In genomic region chr2:7193457-7193856, GRCh38 we compare ENCODE assay signal across 32 cellular contexts.
"Had no signal": no experiment of that assay in that cellular context is flagged by ENCODE, and none has a peak within 500 bp of the region (broad histone marks: within the 10 kb centered on the region; RNA-seq: fewer than 3 reads in every experiment).

No MANE protein-coding gene starts in this region.

- H3K36me3 ChIP-seq: neural progenitor cell, ovary, spleen, suprapubic skin, thoracic aorta, thyroid gland, tibial nerve, upper lobe of left lung, vagina had no signal

- H3K4me3 ChIP-seq: neural progenitor cell, ovary, psoas muscle, skin epidermis, smooth muscle cell, spleen, suprapubic skin, thoracic aorta, thyroid gland, tibial nerve, upper lobe of left lung, vagina had no signal

- H3K9ac ChIP-seq: neural progenitor cell, parathyroid adenoma had no signal

- DNase-seq: natural killer cell; occipital lobe; ovary; posterior cingulate gyrus; psoas muscle; right cardiac atrium; spleen; stimulated activated CD4-positive, alpha-beta T cell treated with anti-CD3 and anti-CD28 coated beads, Interleukin-12 subunit alpha, Interleukin-12 subunit beta, amount 100 ng/mL, for 4 hours; stimulated activated CD4-positive, alpha-beta T cell treated with anti-CD3 and anti-CD28 coated beads, Interleukin-1b, Interleukin-23, amount 100 ng/mL, for 48 hours; stimulated activated CD4-positive, alpha-beta T cell treated with anti-CD3 and anti-CD28 coated beads, Interleukin-4, amount 100 ng/mL, for 1 hour; stimulated activated CD4-positive, alpha-beta T cell treated with anti-CD3 and anti-CD28 coated beads, Interleukin-4, amount 100 ng/mL, for 4 hours; stimulated activated CD8-positive, alpha-beta memory T cell treated with anti-CD3 and anti-CD28 coated beads, Interleukin-4, amount 100 ng/mL, for 48 hours; stimulated activated naive CD4-positive, alpha-beta T cell; stimulated activated naive CD8-positive, alpha-beta T cell treated with anti-CD3 and anti-CD28 coated beads, Interleukin-15, amount 100 ng/mL, for 72 hours; stimulated activated naive CD8-positive, alpha-beta T cell treated with anti-CD3 and anti-CD28 coated beads, Interleukin-15, Interleukin-2, amounts not matched to agents 100 U/mL and 50 U/mL, for 24 hours; substantia nigra; thyroid gland; trophoblast cell; upper lobe of left lung had no signal

- H3K79me2 ChIP-seq: parathyroid adenoma had no signal

- H3K4me1 ChIP-seq: parathyroid adenoma, psoas muscle, spleen, suprapubic skin, thyroid gland, tibial nerve, upper lobe of left lung, vagina had no signal

- H2AFZ ChIP-seq: neural progenitor cell, parathyroid adenoma had no signal

- H3K27me3 Mint-ChIP-seq: progenitor cell of endocrine pancreas; stimulated activated memory B cell treated with anti-CD40 and anti-IgM and Interleukin-4, amounts not matched to agents 10 μg/mL and 1 μg/mL and 100 μg/mL, for 72 hours; stimulated activated naive CD8-positive, alpha-beta T cell treated with anti-CD3 and anti-CD28 coated beads, Interleukin-15, amount 100 ng/mL, for 72 hours had no signal

- H3K27ac Mint-ChIP-seq: natural killer cell; nephron; neural progenitor cell; progenitor cell of endocrine pancreas; stimulated activated memory B cell treated with anti-CD40 and anti-IgM and Interleukin-4, amounts not matched to agents 10 μg/mL and 1 μg/mL and 100 μg/mL, for 72 hours; stimulated activated naive CD8-positive, alpha-beta T cell treated with anti-CD3 and anti-CD28 coated beads, Interleukin-15, amount 100 ng/mL, for 72 hours had no signal

- H3K4me2 ChIP-seq: neural progenitor cell, smooth muscle cell had no signal

- FAIRE-seq: urothelium cell line had no signal

- H3K9me3 Mint-ChIP-seq: nephron had no signal

- H3K36me3 Mint-ChIP-seq: natural killer cell; stimulated activated memory B cell treated with anti-CD40 and anti-IgM and Interleukin-4, amounts not matched to agents 10 μg/mL and 1 μg/mL and 100 μg/mL, for 72 hours had no signal

- ATAC-seq: natural killer cell; psoas muscle; right cardiac atrium; sciatic nerve; stimulated activated memory B cell treated with anti-CD40 and anti-IgM and Interleukin-4, amounts not matched to agents 10 μg/mL and 1 μg/mL and 100 μg/mL, for 72 hours; stimulated activated naive CD8-positive, alpha-beta T cell treated with anti-CD3 and anti-CD28 coated beads, Interleukin-15, amount 100 ng/mL, for 72 hours; stimulated activated naive CD8-positive, alpha-beta T cell treated with anti-CD3 and anti-CD28 coated beads, Interleukin-15, Interleukin-2, amounts not matched to agents 100 U/mL and 50 U/mL, for 24 hours had no signal

- H3K9me3 ChIP-seq: ovary, psoas muscle, spleen, suprapubic skin, thoracic aorta, thyroid gland, tibial nerve, upper lobe of left lung, vagina had no signal

- H3K4me1 Mint-ChIP-seq: natural killer cell; stimulated activated memory B cell treated with anti-CD40 and anti-IgM and Interleukin-4, amounts not matched to agents 10 μg/mL and 1 μg/mL and 100 μg/mL, for 72 hours had no signal

- H3K27me3 ChIP-seq: ovary, spleen, suprapubic skin, thyroid gland, tibial nerve, upper lobe of left lung, vagina had no signal

- H3K27ac ChIP-seq: neural progenitor cell, ovary, parathyroid adenoma, psoas muscle, skin epidermis, spleen, suprapubic skin, thoracic aorta, thyroid gland, tibial nerve, upper lobe of left lung, vagina had no signal

- H3K4me3 Mint-ChIP-seq: natural killer cell; nephron; neural progenitor cell; stimulated activated memory B cell treated with anti-CD40 and anti-IgM and Interleukin-4, amounts not matched to agents 10 μg/mL and 1 μg/mL and 100 μg/mL, for 72 hours; stimulated activated naive CD8-positive, alpha-beta T cell treated with anti-CD3 and anti-CD28 coated beads, Interleukin-15, amount 100 ng/mL, for 72 hours had no signal
